Comparison of ENCODE assay signal across 28 cellular contexts in genomic region chr12:117967043-117967442, GRCh38. TPM values are rescaled to one million over a fixed set of nuclear protein-coding genes. Genes with fewer than 3 reads are reported as not detected.
DNase-seq lines count a peak whose midpoint lies in the region; ATAC-seq, FAIRE-seq and TF ChIP-seq lines count a peak whose summit lies in the region.
"Had no signal": no experiment of that assay in that cellular context is flagged by ENCODE, and none has a peak within 500 bp of the region (broad histone marks: within the 10 kb centered on the region; RNA-seq: fewer than 3 reads in every experiment).

No MANE protein-coding gene starts in this region.

- H3K4me3 Mint-ChIP-seq in Caco-2 (ENCODE audit: unreplicated experiment) (peak overlapping the region; percentile 15), WTC11 (peak overlapping the region; percentile 74)
- H3K4me3 Mint-ChIP-seq: activated T-cell treated with anti-CD3 and anti-CD28 coated beads, Interleukin-2, amount 50 U/mL, for 4 hours; CD8-positive, alpha-beta T cell; HFFc6; immature natural killer cell; stimulated activated naive CD8-positive, alpha-beta T cell treated with anti-CD3 and anti-CD28 coated beads, Interleukin-15, Interleukin-2, amounts not matched to agents 100 ng/mL and 50 ng/mL, for 24 hours had no signal

- FAIRE-seq in urothelium cell line (lab: Jason Lieb, UNC), result no peak

- H3K4me1 ChIP-seq in Caco-2, result no peaks in the 10 kb centered on the region
- H3K4me1 ChIP-seq: SJCRH30 had no signal

- H3K9me3 ChIP-seq in Caco-2, result peaks cover 7% of the 10 kb centered on the region; the same call in 1 of the 2 replicates
- H3K9me3 ChIP-seq: SJCRH30 had no signal

- DNase-seq in NCI-H2171 treated with DMSO at 0.1 percent for 48 hours (lab: John Stamatoyannopoulos, UW) (peak; percentile 37), NCI-H2171 (lab: John Stamatoyannopoulos, UW) (no peak), Caco-2 (no peak), WTC11 (ENCODE audit: low spot score) (no peak), left kidney (ENCODE audit: low read depth, low spot score) (peak; percentile 18), cerebellar cortex (ENCODE audit: low spot score) (no peak), urothelium cell line (ENCODE audit: low spot score) (no peak)
- DNase-seq: 8988T; activated CD8-positive, alpha-beta memory T cell treated with anti-CD3 and anti-CD28 coated beads for 24 hours; activated T-cell treated with anti-CD3 and anti-CD28 coated beads, Interleukin-2, amount 50 U/mL, for 4 hours; brain microvascular endothelial cell; CD8-positive, alpha-beta T cell; effector memory CD4-positive, alpha-beta T cell; foreskin melanocyte; HFFc6; immature natural killer cell; left ventricle myocardium inferior; naive B cell; SJCRH30; stimulated activated CD4-positive, alpha-beta T cell treated with anti-CD3 and anti-CD28 coated beads, Interleukin-15, amount 100 ng/mL, for 24 hours had no signal

- H3K4me1 Mint-ChIP-seq in Caco-2 (ENCODE audit: low read depth, unreplicated experiment) (peaks cover 8% of the 10 kb centered on the region), WTC11 (peaks cover 20% of the 10 kb centered on the region)

- no peaks in the 10 kb centered on the region; the same call in 1 of the 2 replicates for H3K27me3 ChIP-seq in Caco-2 (replicated peaks; ENCODE audit: control insufficient read depth, insufficient read depth, low read length)
- H3K27me3 ChIP-seq: SJCRH30 had no signal

- H3K36me3 Mint-ChIP-seq in Caco-2 (ENCODE audit: insufficient read depth, unreplicated experiment), result peaks cover 7% of the 10 kb centered on the region
- H3K36me3 Mint-ChIP-seq in WTC11, result peaks cover 17% of the 10 kb centered on the region
- H3K36me3 Mint-ChIP-seq: CD8-positive, alpha-beta T cell; immature natural killer cell had no signal

- no peaks in the 10 kb centered on the region for H3K36me3 ChIP-seq in Caco-2 (ENCODE audit: control insufficient read depth, insufficient read depth, low read length)
- H3K36me3 ChIP-seq: brain microvascular endothelial cell, esophagus muscularis mucosa, left ventricle myocardium inferior, SJCRH30, tibial nerve had no signal

- CTCF ChIA-PET in Caco-2 (lab: Charles Lee) (no interaction called here), WTC11 (lab: Charles Lee) (interaction anchor here (1.5 kb wide), 1 partner anchor 92 kb away, joined by 3 read pairs; no protein-coding TSS in a partner anchor)

- TF ChIP-seq CTCF in Caco-2 (IDR thresholded peaks at IDR 0.05; ENCODE audit: insufficient read depth in 1 of 2, low read depth in 1 of 2, low read length in 1 of 2, severe bottlenecking in 1 of 2, unreplicated experiment in 1 of 2) (no peak), WTC11 (IDR thresholded peaks at IDR 0.05) (no peak)

- POLR2A ChIA-PET in Caco-2 (lab: Charles Lee), result interaction anchor here (0.7 kb wide), 1 partner anchor 31 kb away, joined by 4 read pairs; no protein-coding TSS in a partner anchor
- POLR2A ChIA-PET in WTC11 (lab: Charles Lee), result no interaction called here

- no TSS peak for BruUV-seq in Caco-2 (replicated peaks; lab: Mats Ljungman, UMichigan)

- intact Hi-C loops in Caco-2 (cut with micrococcal nuclease; ENCODE audit: unreplicated experiment), result loop anchor here (5.0 kb wide), 1 partner anchor 50 kb away; the partner anchor contains the start of gene RFC5

- H3K27ac Mint-ChIP-seq in Caco-2 (ENCODE audit: unreplicated experiment) (no peak overlapping the region), WTC11 (no peak overlapping the region)
- H3K27ac Mint-ChIP-seq: CD8-positive, alpha-beta T cell; HFFc6; immature natural killer cell; stimulated activated naive CD8-positive, alpha-beta T cell treated with anti-CD3 and anti-CD28 coated beads, Interleukin-15, Interleukin-2, amounts not matched to agents 100 ng/mL and 50 ng/mL, for 24 hours had no signal

- H3K9me3 Mint-ChIP-seq in Caco-2 (ENCODE audit: unreplicated experiment) (peaks cover 9% of the 10 kb centered on the region), WTC11 (peaks cover 23% of the 10 kb centered on the region)

- H3K27me3 Mint-ChIP-seq in Caco-2 (ENCODE audit: insufficient read depth, unreplicated experiment), result peaks cover 19% of the 10 kb centered on the region
- peaks cover 19% of the 10 kb centered on the region for H3K27me3 Mint-ChIP-seq in WTC11 (ENCODE audit: low read depth)

- ATAC-seq in WTC11 (no peak), HG02852 (IDR thresholded peaks at IDR 0.05; ENCODE audit: unreplicated experiment) (no peak)
- ATAC-seq: activated CD4-positive, CD25-positive, alpha-beta regulatory T cell treated with anti-CD3 and anti-CD28 coated beads, Interleukin-2, amount 50 U/mL, for 24 hours; activated T-cell treated with anti-CD3 and anti-CD28 coated beads, Interleukin-2, amount 50 U/mL, for 4 hours; CD8-positive, alpha-beta T cell; Panc1; sciatic nerve had no signal

- H3K4me3 ChIP-seq in Caco-2 (ENCODE audit: low read depth, low read length), result no peak overlapping the region
- H3K4me3 ChIP-seq: esophagus muscularis mucosa, left ventricle myocardium inferior, SJCRH30, tibial nerve had no signal

TF ChIP-seq in WTC11, 78 proteins besides CTCF, POLR2A, EP300 and RAD21:
- no peak for TF ChIP-seq CBFB (CRISPR knock-in tag; IDR thresholded peaks at IDR 0.05; ENCODE audit: low read depth)

RNA-seq across cellular contexts. Expression of gene KSR2, which starts 1.7 kb away (rescaled TPM):
- 0.42 and 0.66 TPM in 2 replicates for total RNA-seq in Caco-2 (2022)
- 2.4 to 2.6 TPM (median 2.4 TPM) in 3 replicates for total RNA-seq in WTC11 (2021)
- total RNA-seq: left ventricle myocardium inferior, mesenteric fat pad, sciatic nerve had no signal

RNA-seq across cellular contexts. Expression of gene RFC5, which starts 49.5 kb away (rescaled TPM):
- total RNA-seq in Caco-2 (2022), result 38.5 and 42.7 TPM in 2 replicates
- total RNA-seq in WTC11 (2021), result 34.5 to 35.9 TPM (median 35.2 TPM) in 3 replicates

Comparison
In these comparisons a context has a peak if more than half of its experiments do, and no peak if none do; other contexts are left out.
1. DNase-seq: peak in NCI-H2171 treated with DMSO at 0.1 percent for 48 hours (single experiment) and left kidney (single experiment); none in NCI-H2171 (single experiment), Caco-2 (0 of 2), WTC11 (single experiment), cerebellar cortex (single experiment) and urothelium cell line (single experiment).